ENCODE assay signal across 8 cellular contexts in the genomic region with DNA sequence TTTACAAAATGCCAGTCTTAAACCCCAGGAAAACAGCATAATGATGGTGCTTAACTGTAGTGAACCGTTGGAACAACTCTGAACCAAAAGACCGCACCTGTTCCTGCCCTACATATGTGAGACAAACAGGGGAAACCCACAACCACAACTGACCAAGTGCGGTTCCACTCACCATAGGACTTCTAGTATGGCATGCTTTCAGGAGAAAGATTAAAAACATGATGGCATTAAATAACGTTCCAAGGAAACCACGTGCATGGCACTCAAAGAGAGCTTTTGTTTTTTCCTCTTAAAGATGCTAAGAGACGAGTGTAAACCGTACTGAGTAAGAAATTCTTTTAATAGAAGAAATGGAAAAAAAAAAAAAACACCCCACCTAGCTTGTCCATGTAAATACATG.
A peak's percentile ranks its signal among the peaks of the same experiment; 100 is the strongest.
DNase-seq lines count a peak whose midpoint lies in the region; ATAC-seq, FAIRE-seq and TF ChIP-seq lines count a peak whose summit lies in the region.

No MANE protein-coding gene starts in this region.

- peaks cover 24% of the 10 kb centered on the region for H3K36me3 Mint-ChIP-seq in activated T-cell treated with anti-CD3 and anti-CD28 coated beads, Interleukin-2, amount 50 U/mL, for 24 hours (ENCODE audit: low read depth)
- peaks cover 18% of the 10 kb centered on the region for H3K36me3 Mint-ChIP-seq in stimulated activated memory B cell treated with anti-CD40 and anti-IgM and Interleukin-4, amounts not matched to agents 10 μg/mL and 1 μg/mL and 100 μg/mL, for 72 hours

- no peak overlapping the region for H3K4me3 Mint-ChIP-seq in activated T-cell treated with anti-CD3 and anti-CD28 coated beads, Interleukin-2, amount 50 U/mL, for 24 hours
- no peak overlapping the region for H3K4me3 Mint-ChIP-seq in stimulated activated memory B cell treated with anti-CD40 and anti-IgM and Interleukin-4, amounts not matched to agents 10 μg/mL and 1 μg/mL and 100 μg/mL, for 72 hours

- H3K4me1 ChIP-seq in gastroesophageal sphincter: peaks cover 0 to 28% (median 10%) of the 10 kb centered on the region in 3 donors

- CTCF ChIA-PET in GM10248 (lab: Yijun Ruan, JAX): interaction anchor here (1.6 kb wide), 1 partner anchor 43 kb away, joined by 3 read pairs; no protein-coding TSS in a partner anchor

- H3K4me1 Mint-ChIP-seq in activated T-cell treated with anti-CD3 and anti-CD28 coated beads, Interleukin-2, amount 50 U/mL, for 24 hours (ENCODE audit: low read depth): peaks cover 14% of the 10 kb centered on the region
- no peaks in the 10 kb centered on the region for H3K4me1 Mint-ChIP-seq in stimulated activated memory B cell treated with anti-CD40 and anti-IgM and Interleukin-4, amounts not matched to agents 10 μg/mL and 1 μg/mL and 100 μg/mL, for 72 hours

- no peak for TF ChIP-seq CTCF in GM10248 (IDR thresholded peaks at IDR 0.05; ENCODE audit: control extremely low read depth, extremely low read depth, low read depth, missing control alignments)
- TF ChIP-seq CTCF in gastroesophageal sphincter (IDR thresholded peaks at IDR 0.05): no peak

- H3K9me3 Mint-ChIP-seq in activated T-cell treated with anti-CD3 and anti-CD28 coated beads, Interleukin-2, amount 50 U/mL, for 24 hours: peaks cover 4% of the 10 kb centered on the region
- no peaks in the 10 kb centered on the region for H3K9me3 Mint-ChIP-seq in stimulated activated memory B cell treated with anti-CD40 and anti-IgM and Interleukin-4, amounts not matched to agents 10 μg/mL and 1 μg/mL and 100 μg/mL, for 72 hours

- no peaks in the 10 kb centered on the region for H3K27me3 ChIP-seq in gastroesophageal sphincter

- H3K27me3 Mint-ChIP-seq in activated T-cell treated with anti-CD3 and anti-CD28 coated beads, Interleukin-2, amount 50 U/mL, for 24 hours: no peaks in the 10 kb centered on the region
- H3K27me3 Mint-ChIP-seq in stimulated activated memory B cell treated with anti-CD40 and anti-IgM and Interleukin-4, amounts not matched to agents 10 μg/mL and 1 μg/mL and 100 μg/mL, for 72 hours: no peaks in the 10 kb centered on the region

- no peak for FAIRE-seq in urothelium cell line (lab: Jason Lieb, UNC)

- POLR2A ChIA-PET in GM10248 (lab: Yijun Ruan, JAX): no interaction called here

- H3K27ac ChIP-seq in gastroesophageal sphincter: no peak overlapping the region

- peak; percentile 33 to 44 for DNase-seq in activated T-cell treated with anti-CD3 and anti-CD28 coated beads, Interleukin-2, amount 50 U/mL, for 48 hours
- no peak for DNase-seq in activated T-cell treated with anti-CD3 and anti-CD28 coated beads, Interleukin-2, amount 50 U/mL, for 24 hours
- DNase-seq in T-helper 1 cell (peak in 4 of 5 donors; percentile 1 to 79 (median 8)), urothelium cell line (ENCODE audit: low spot score) (no peak), GM10248 (ENCODE audit: extremely low spot score) (no peak)

- H3K36me3 ChIP-seq in gastroesophageal sphincter: peaks cover 0 to 29% of the 10 kb centered on the region in 2 donors

- ATAC-seq in HG02870 (IDR thresholded peaks at IDR 0.05; ENCODE audit: unreplicated experiment) (peak; percentile 84), gastroesophageal sphincter (no peak)
- peak; percentile 81 for ATAC-seq in stimulated activated memory B cell treated with anti-CD40 and anti-IgM and Interleukin-4, amounts not matched to agents 10 μg/mL and 1 μg/mL and 100 μg/mL, for 72 hours

- WGBS in gastroesophageal sphincter (ENCODE audit: low coverage in 1 of 2), 2 donors: 59 to 73% methylated on average over 6 to 7 of the region's 7 CpGs

- H3K9me3 ChIP-seq in gastroesophageal sphincter: no peaks in the 10 kb centered on the region

- no peak for TF ChIP-seq EP300 in gastroesophageal sphincter (IDR thresholded peaks at IDR 0.05)

- no peak overlapping the region for H3K27ac Mint-ChIP-seq in activated T-cell treated with anti-CD3 and anti-CD28 coated beads, Interleukin-2, amount 50 U/mL, for 24 hours
- H3K27ac Mint-ChIP-seq in stimulated activated memory B cell treated with anti-CD40 and anti-IgM and Interleukin-4, amounts not matched to agents 10 μg/mL and 1 μg/mL and 100 μg/mL, for 72 hours: no peak overlapping the region

- TF ChIP-seq POLR2A in gastroesophageal sphincter (IDR thresholded peaks at IDR 0.05): no peak

- no peak overlapping the region for H3K4me3 ChIP-seq in gastroesophageal sphincter

Comparison
In these comparisons a context has a peak if more than half of its experiments do, and no peak if none do; other contexts are left out.
1. DNase-seq: peak in activated T-cell treated with anti-CD3 and anti-CD28 coated beads, Interleukin-2, amount 50 U/mL, for 48 hours (2 of 2) and T-helper 1 cell (4 of 5); none in activated T-cell treated with anti-CD3 and anti-CD28 coated beads, Interleukin-2, amount 50 U/mL, for 24 hours (single experiment), urothelium cell line (single experiment) and GM10248 (single experiment).